26 cellular contexts compared by ENCODE assay signal in the genomic region with DNA sequence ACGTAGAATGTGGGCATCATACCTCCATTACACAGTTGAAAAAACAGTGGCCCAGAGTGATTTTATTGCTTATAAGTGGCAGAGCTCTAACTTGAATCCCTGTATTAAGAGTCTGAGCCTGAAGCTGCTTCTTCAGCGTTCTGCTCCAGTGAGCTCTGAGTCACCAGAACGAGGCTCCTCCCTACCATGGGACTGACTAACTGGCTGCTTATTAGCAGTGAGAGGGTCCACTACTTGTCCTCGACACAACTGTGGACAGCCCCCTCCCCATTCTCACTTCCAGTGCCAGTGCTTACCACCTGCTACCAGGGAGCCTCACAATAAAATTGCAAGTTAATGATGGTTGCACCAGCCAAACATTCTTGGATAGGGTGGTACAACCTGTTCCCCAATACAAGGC. TPM values are rescaled to one million over a fixed set of nuclear protein-coding genes. Genes with fewer than 3 reads are reported as not detected.
DNase-seq lines count a peak whose midpoint lies in the region; ATAC-seq, FAIRE-seq and TF ChIP-seq lines count a peak whose summit lies in the region.
"Had no signal": no experiment of that assay in that cellular context is flagged by ENCODE, and none has a peak within 500 bp of the region (broad histone marks: within the 10 kb centered on the region; RNA-seq: fewer than 3 reads in every experiment).

No MANE protein-coding gene starts in this region.

- peak overlapping the region; percentile 33 for H3K4me3 Mint-ChIP-seq in Calu3 (ENCODE audit: low read depth, unreplicated experiment)
- H3K4me3 Mint-ChIP-seq in neural crest cell: peak overlapping the region; percentile 65
- H3K4me3 Mint-ChIP-seq in stimulated activated effector memory CD8-positive, alpha-beta T cell treated with anti-CD3 and anti-CD28 coated beads, Interleukin-12 subunit alpha, Interleukin-12 subunit beta, amount 100 ng/mL, for 72 hours: no peak overlapping the region
- H3K4me3 Mint-ChIP-seq: activated naive CD4-positive, alpha-beta T cell treated with anti-CD3 and anti-CD28 coated beads, Interleukin-2, amount 10 ng/mL, durations not matched to agents 7 days and 5 days; activated T-cell treated with anti-CD3 and anti-CD28 coated beads, Interleukin-2, amount 50 U/mL, for 72 hours; GM23338; stimulated activated naive CD8-positive, alpha-beta T cell treated with anti-CD3 and anti-CD28 coated beads, Interleukin-15, Interleukin-2, amounts not matched to agents 100 ng/mL and 50 ng/mL, for 24 hours had no signal

- H3K27ac Mint-ChIP-seq in Calu3 (ENCODE audit: unreplicated experiment) (peak overlapping the region; percentile 71), neural crest cell (ENCODE audit: unreplicated experiment) (no peak overlapping the region)
- H3K27ac Mint-ChIP-seq in stimulated activated effector memory CD8-positive, alpha-beta T cell treated with anti-CD3 and anti-CD28 coated beads, Interleukin-12 subunit alpha, Interleukin-12 subunit beta, amount 100 ng/mL, for 72 hours: no peak overlapping the region
- H3K27ac Mint-ChIP-seq: activated naive CD4-positive, alpha-beta T cell treated with anti-CD3 and anti-CD28 coated beads, Interleukin-2, amount 10 ng/mL, durations not matched to agents 7 days and 5 days; activated T-cell treated with anti-CD3 and anti-CD28 coated beads, Interleukin-2, amount 50 U/mL, for 72 hours; GM23338; stimulated activated naive CD8-positive, alpha-beta T cell treated with anti-CD3 and anti-CD28 coated beads, Interleukin-15, Interleukin-2, amounts not matched to agents 100 ng/mL and 50 ng/mL, for 24 hours had no signal

- H3K9me3 Mint-ChIP-seq in Calu3 (ENCODE audit: low read depth, unreplicated experiment): no peaks in the 10 kb centered on the region
- H3K9me3 Mint-ChIP-seq in neural crest cell: no peaks in the 10 kb centered on the region
- H3K9me3 Mint-ChIP-seq in stimulated activated effector memory CD8-positive, alpha-beta T cell treated with anti-CD3 and anti-CD28 coated beads, Interleukin-12 subunit alpha, Interleukin-12 subunit beta, amount 100 ng/mL, for 72 hours: peaks cover 7% of the 10 kb centered on the region
- H3K9me3 Mint-ChIP-seq: activated naive CD4-positive, alpha-beta T cell treated with anti-CD3 and anti-CD28 coated beads, Interleukin-2, amount 10 ng/mL, durations not matched to agents 7 days and 5 days; stimulated activated naive CD8-positive, alpha-beta T cell treated with anti-CD3 and anti-CD28 coated beads, Interleukin-15, Interleukin-2, amounts not matched to agents 100 ng/mL and 50 ng/mL, for 24 hours had no signal

- no peak overlapping the region for H3K4me3 ChIP-seq in endothelial cell of umbilical vein (replicated peaks in 1 of 3; ENCODE audit: insufficient read depth in 1 of 3, low read depth in 1 of 3, low read length in 3 of 3)
- H3K4me3 ChIP-seq: GM23338, left ventricle myocardium inferior, prostate gland, transverse colon had no signal

- H2AFZ ChIP-seq in endothelial cell of umbilical vein (ENCODE audit: low read depth, low read length): no peak overlapping the region
- H2AFZ ChIP-seq: GM23338 had no signal

- CTCF ChIA-PET in Calu3 (lab: Charles Lee): interaction anchor here (0.5 to 0.9 kb wide), 2 partner anchors 8 to 1063 kb away, joined by 3 read pairs; no protein-coding TSS in a partner anchor
- CTCF ChIA-PET in endothelial cell of umbilical vein (lab: Charles Lee): interaction anchor here (0.5 to 1.5 kb wide), 4 partner anchors 10 to 191 kb away, joined by 3 to 6 read pairs (median 4); no protein-coding TSS in a partner anchor

- POLR2A ChIA-PET in endothelial cell of umbilical vein (lab: Charles Lee): no interaction called here

- H3K27ac ChIP-seq in endothelial cell of umbilical vein (ENCODE audit: insufficient read depth, low read depth, low read length): no peak overlapping the region
- H3K27ac ChIP-seq: left ventricle myocardium inferior, prostate gland, transverse colon had no signal

- H3K9ac ChIP-seq in endothelial cell of umbilical vein (replicated peaks; ENCODE audit: extremely low read depth, insufficient read depth, low read length): no peak overlapping the region

- H3K4me1 Mint-ChIP-seq in Calu3 (ENCODE audit: low read depth, unreplicated experiment) (peaks cover 47% of the 10 kb centered on the region), neural crest cell (peaks cover 12% of the 10 kb centered on the region)
- peaks cover 10% of the 10 kb centered on the region for H3K4me1 Mint-ChIP-seq in stimulated activated effector memory CD8-positive, alpha-beta T cell treated with anti-CD3 and anti-CD28 coated beads, Interleukin-12 subunit alpha, Interleukin-12 subunit beta, amount 100 ng/mL, for 72 hours

- no peak overlapping the region for H3K4me2 ChIP-seq in endothelial cell of umbilical vein (ENCODE audit: insufficient read depth, low read length)
- H3K4me2 ChIP-seq: GM23338 had no signal

- dilution Hi-C loops in endothelial cell of umbilical vein (cut with MboI; ENCODE audit: extremely low pct_ligation_motif_present, low sequenced_read_pairs): no loop called here

- H3K9me3 ChIP-seq in endothelial cell of umbilical vein (replicated peaks; ENCODE audit: control insufficient read depth, insufficient read depth, low read length): no peaks in the 10 kb centered on the region
- H3K9me3 ChIP-seq: left ventricle myocardium inferior, prostate gland, transverse colon had no signal

- H3K27me3 Mint-ChIP-seq in Calu3 (ENCODE audit: unreplicated experiment) (no peaks in the 10 kb centered on the region), neural crest cell (ENCODE audit: low read depth) (peaks cover 73% of the 10 kb centered on the region)

- H3K79me2 ChIP-seq in endothelial cell of umbilical vein (ENCODE audit: control insufficient read depth, insufficient read depth, low read length): no peaks in the 10 kb centered on the region

- peak; percentile 31 for ATAC-seq in HG03354 (IDR thresholded peaks at IDR 0.05; ENCODE audit: poor library complexity, severe bottlenecking, unreplicated experiment)
- no peak for ATAC-seq in stimulated activated effector memory CD8-positive, alpha-beta T cell treated with anti-CD3 and anti-CD28 coated beads, Interleukin-12 subunit alpha, Interleukin-12 subunit beta, amount 100 ng/mL, for 72 hours
- ATAC-seq: activated T-cell treated with anti-CD3 and anti-CD28 coated beads, Interleukin-2, amount 50 U/mL, for 72 hours; GM23338; Right ventricle myocardium inferior had no signal

- peak; percentile 55 for DNase-seq in Calu3
- peak; percentile 35 for DNase-seq in endothelial cell of umbilical vein (ENCODE audit: low read depth, low spot score)
- no peak for DNase-seq in neural crest cell (ENCODE audit: low read depth, low spot score)
- no peak for DNase-seq in dedifferentiated amniotic fluid mesenchymal stem cell (ENCODE audit: extremely low spot score)
- DNase-seq in Kasumi-1 (lab: John Stamatoyannopoulos, UW): no peak
- no peak for DNase-seq in stimulated activated CD4-positive, alpha-beta T cell treated with anti-CD3 and anti-CD28 coated beads, Interleukin-4, amount 100 ng/mL, for 4 hours
- no peak for DNase-seq in stimulated activated effector memory CD8-positive, alpha-beta T cell treated with anti-CD3 and anti-CD28 coated beads, Interleukin-12 subunit alpha, Interleukin-12 subunit beta, amount 100 ng/mL, for 72 hours (ENCODE audit: low spot score in 2 of 2)
- DNase-seq: activated CD4-positive, CD25-positive, alpha-beta regulatory T cell treated with anti-CD3 and anti-CD28 coated beads, Interleukin-2, amount 50 U/mL, for 72 hours; activated naive CD4-positive, alpha-beta T cell treated with anti-CD3 and anti-CD28 coated beads, Interleukin-2, amount 10 ng/mL, durations not matched to agents 7 days and 5 days; activated T-cell treated with anti-CD3 and anti-CD28 coated beads, Interleukin-2, amount 50 U/mL, for 72 hours; cerebellar nuclear complex; EL; glutamatergic neuron; left ventricle myocardium inferior; NCI-H1048; NCI-H2029; small intestine; SW 1271; transverse colon had no signal

- no peaks in the 10 kb centered on the region for H3K36me3 ChIP-seq in endothelial cell of umbilical vein (ENCODE audit: control insufficient read depth in 2 of 2, extremely low read depth in 1 of 2, insufficient read depth in 2 of 2, low read length in 2 of 2)
- H3K36me3 ChIP-seq: left ventricle myocardium inferior, prostate gland, transverse colon had no signal

- H3K36me3 Mint-ChIP-seq in Calu3 (ENCODE audit: insufficient read depth, unreplicated experiment) (peaks cover 52% of the 10 kb centered on the region), neural crest cell (ENCODE audit: low read depth) (no peaks in the 10 kb centered on the region)
- no peaks in the 10 kb centered on the region for H3K36me3 Mint-ChIP-seq in stimulated activated effector memory CD8-positive, alpha-beta T cell treated with anti-CD3 and anti-CD28 coated beads, Interleukin-12 subunit alpha, Interleukin-12 subunit beta, amount 100 ng/mL, for 72 hours

- intact Hi-C loops in Calu3 (cut with micrococcal nuclease; ENCODE audit: unreplicated experiment): no loop called here
- intact Hi-C loops in endothelial cell of umbilical vein (cut with micrococcal nuclease): no loop called here

- TF ChIP-seq CTCF in Calu3 (IDR thresholded peaks at IDR 0.05; ENCODE audit: unreplicated experiment) (no peak), endothelial cell of umbilical vein (IDR thresholded peaks at IDR 0.05; ENCODE audit: extremely low read depth in 1 of 2, insufficient read depth in 1 of 2, low read depth in 1 of 2, low read length in 2 of 2) (no peak), neural crest cell (conservative IDR thresholded peaks at IDR 0.05) (no peak)

- H3K27me3 ChIP-seq in endothelial cell of umbilical vein (ENCODE audit: control insufficient read depth in 2 of 2, insufficient read depth in 2 of 2, low read length in 2 of 2): peaks cover 3 to 9% of the 10 kb centered on the region in 2 experiments

- FAIRE-seq in endothelial cell of umbilical vein (lab: Jason Lieb, UNC): peak; percentile 37
- FAIRE-seq: HTR-8/SVneo, small intestine had no signal

- BruUV-seq in Calu3 (replicated peaks; lab: Mats Ljungman, UMichigan) (no TSS peak), endothelial cell of umbilical vein (replicated peaks; lab: Mats Ljungman, UMichigan) (no TSS peak)

- no peak for TF ChIP-seq POLR2A in endothelial cell of umbilical vein (IDR thresholded peaks at IDR 0.05; ENCODE audit: low read depth, low read length)

- H4K20me1 ChIP-seq in endothelial cell of umbilical vein (replicated peaks; ENCODE audit: control insufficient read depth, extremely low read depth, insufficient read depth, low read length): no peaks in the 10 kb centered on the region

- H3K4me1 ChIP-seq in endothelial cell of umbilical vein (ENCODE audit: control insufficient read depth, extremely low read depth, insufficient read depth, low read length): peaks cover 15% of the 10 kb centered on the region
- H3K4me1 ChIP-seq: prostate gland had no signal

- H3K9me1 ChIP-seq in endothelial cell of umbilical vein (replicated peaks; ENCODE audit: control insufficient read depth, extremely low read depth, insufficient read depth, low read length): no peaks in the 10 kb centered on the region

RNA-seq across cellular contexts. Expression of a gene that starts 2.8 kb away (rescaled TPM):
- total RNA-seq in Calu3 (2022) (35.3 and 46.3 TPM in 2 replicates), endothelial cell of umbilical vein (3.9 and 5.6 TPM in 2 replicates), neural crest cell (3.1 and 3.4 TPM in 2 replicates)
- 1.9 and 2.1 TPM in 2 replicates for polyA plus RNA-seq in endothelial cell of umbilical vein
- polyA plus RNA-seq in endothelial cell of umbilical vein (2011; cell fraction: cytosol; rRNA removed): 0.79 and 0.83 TPM in 2 replicates
- 4.0 and 6.1 TPM in 2 replicates for polyA plus RNA-seq in endothelial cell of umbilical vein (2011; cell fraction: nucleus; rRNA removed)
- polyA plus RNA-seq in endothelial cell of umbilical vein (2012): 0.22 and 0.33 TPM in 2 replicates
- polyA minus RNA-seq in endothelial cell of umbilical vein: 7.6 and 11.7 TPM in 2 replicates
- not detected for polyA minus RNA-seq in endothelial cell of umbilical vein (2011; cell fraction: cytosol; rRNA and poly(A)+ RNA removed)
- polyA minus RNA-seq in endothelial cell of umbilical vein (2011; cell fraction: nucleus; rRNA and poly(A)+ RNA removed): 40.6 and 42.8 TPM in 2 replicates
- total RNA-seq: activated CD8-positive, alpha-beta memory T cell treated with anti-CD3 and anti-CD28 coated beads for 36 hours; activated T-cell treated with anti-CD3 and anti-CD28 coated beads, Interleukin-2, amount 50 U/mL, for 72 hours; Right ventricle myocardium inferior had no signal

Comparison
In these comparisons a context has a peak if more than half of its experiments do, and no peak if none do; other contexts are left out.
1. DNase-seq: peak in Calu3 (single experiment) and endothelial cell of umbilical vein (single experiment); none in neural crest cell (single experiment), dedifferentiated amniotic fluid mesenchymal stem cell (single experiment), Kasumi-1 (0 of 2), stimulated activated CD4-positive, alpha-beta T cell treated with anti-CD3 and anti-CD28 coated beads, Interleukin-4, amount 100 ng/mL, for 4 hours (0 of 2) and stimulated activated effector memory CD8-positive, alpha-beta T cell treated with anti-CD3 and anti-CD28 coated beads, Interleukin-12 subunit alpha, Interleukin-12 subunit beta, amount 100 ng/mL, for 72 hours (0 of 2).